In the genomic region with DNA sequence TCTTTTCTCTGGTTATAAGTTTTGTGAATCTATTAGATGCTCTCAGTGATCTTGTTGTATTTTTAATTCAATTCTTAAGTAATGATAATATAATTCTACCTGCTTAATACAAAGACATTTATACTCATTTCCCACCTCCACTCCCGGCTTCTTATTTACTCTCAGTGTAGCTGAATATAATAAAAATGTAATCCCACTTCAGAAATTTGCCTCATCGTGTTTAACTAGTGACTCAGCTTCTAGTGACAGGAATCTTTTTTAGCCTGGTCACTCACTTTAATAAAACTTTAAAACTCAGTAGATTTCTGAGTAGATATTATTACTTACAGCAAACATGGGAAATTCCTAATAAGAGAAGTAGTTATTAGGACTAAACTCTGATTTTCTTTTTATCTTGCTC, we compare ENCODE assay signal across 18 cellular contexts.
"Had no signal": no experiment of that assay in that cellular context is flagged by ENCODE, and none has a peak within 500 bp of the region (broad histone marks: within the 10 kb centered on the region; RNA-seq: fewer than 3 reads in every experiment).

No MANE protein-coding gene starts in this region.

- H3K27ac ChIP-seq: cardiac muscle cell, gastroesophageal sphincter, heart left ventricle, tibial nerve, uterus, VCaP had no signal

- H3K36me3 ChIP-seq: cardiac muscle cell, gastroesophageal sphincter, heart left ventricle, tibial nerve, uterus had no signal

- H3K27me3 ChIP-seq: cardiac muscle cell, gastroesophageal sphincter, heart left ventricle, tibial nerve, uterus had no signal

- H3K4me3 ChIP-seq: cardiac muscle cell, gastroesophageal sphincter, heart left ventricle, tibial nerve, uterus had no signal

- ATAC-seq: activated naive CD8-positive, alpha-beta T cell treated with anti-CD3 and anti-CD28 coated beads, Interleukin-2, amount 50 U/mL, for 24 hours; activated T-cell treated with anti-CD3 and anti-CD28 coated beads, Interleukin-2, amount 50 U/mL, for 4 hours; gastroesophageal sphincter; heart left ventricle; stimulated activated naive CD8-positive, alpha-beta T cell treated with anti-CD3 and anti-CD28 coated beads, Interleukin-15, Interleukin-2, amounts not matched to agents 100 U/mL and 50 U/mL, for 24 hours had no signal

- H3K4me1 ChIP-seq: gastroesophageal sphincter, heart left ventricle, tibial nerve, uterus had no signal

- H3K9me3 ChIP-seq: gastroesophageal sphincter, uterus had no signal

- FAIRE-seq: colon had no signal

- DNase-seq: activated CD4-positive, alpha-beta T cell treated with anti-CD3 and anti-CD28 coated beads, Interleukin-2, amount 50 U/mL, for 1 hour; activated CD4-positive, CD25-positive, alpha-beta regulatory T cell treated with anti-CD3 and anti-CD28 coated beads, Interleukin-2, amount 50 U/mL, for 72 hours; activated CD8-positive, alpha-beta memory T cell treated with anti-CD3 and anti-CD28 coated beads, Interleukin-2, amount 50 U/mL, for 4 hours; activated naive CD4-positive, alpha-beta T cell treated with anti-CD3 and anti-CD28 coated beads for 36 hours; activated naive CD8-positive, alpha-beta T cell treated with anti-CD3 and anti-CD28 coated beads, Interleukin-2, amount 50 U/mL, for 24 hours; activated T-cell treated with anti-CD3 and anti-CD28 coated beads, Interleukin-2, amount 50 U/mL, for 4 hours; aorta; heart left ventricle; immature natural killer cell; stimulated activated CD4-positive, alpha-beta T cell treated with anti-CD3 and anti-CD28 coated beads, Interleukin-2, amount 100 ng/mL, for 24 hours; stimulated activated naive CD8-positive, alpha-beta T cell treated with anti-CD3 and anti-CD28 coated beads, Interleukin-15, Interleukin-2, amounts not matched to agents 100 U/mL and 50 U/mL, for 24 hours; T-helper 2 cell; uterus had no signal
